2 cellular contexts compared by ENCODE assay signal in genomic region chr10:3584926-3585784, GRCh38.
TF ChIP-seq lines count a peak whose summit lies in the region.

No MANE protein-coding gene starts in this region.

TF ChIP-seq in HEK293, 187 proteins besides CTCF, POLR2A, EP300 and RAD21 (continued from another document):
- TF ChIP-seq, protein P1, sequence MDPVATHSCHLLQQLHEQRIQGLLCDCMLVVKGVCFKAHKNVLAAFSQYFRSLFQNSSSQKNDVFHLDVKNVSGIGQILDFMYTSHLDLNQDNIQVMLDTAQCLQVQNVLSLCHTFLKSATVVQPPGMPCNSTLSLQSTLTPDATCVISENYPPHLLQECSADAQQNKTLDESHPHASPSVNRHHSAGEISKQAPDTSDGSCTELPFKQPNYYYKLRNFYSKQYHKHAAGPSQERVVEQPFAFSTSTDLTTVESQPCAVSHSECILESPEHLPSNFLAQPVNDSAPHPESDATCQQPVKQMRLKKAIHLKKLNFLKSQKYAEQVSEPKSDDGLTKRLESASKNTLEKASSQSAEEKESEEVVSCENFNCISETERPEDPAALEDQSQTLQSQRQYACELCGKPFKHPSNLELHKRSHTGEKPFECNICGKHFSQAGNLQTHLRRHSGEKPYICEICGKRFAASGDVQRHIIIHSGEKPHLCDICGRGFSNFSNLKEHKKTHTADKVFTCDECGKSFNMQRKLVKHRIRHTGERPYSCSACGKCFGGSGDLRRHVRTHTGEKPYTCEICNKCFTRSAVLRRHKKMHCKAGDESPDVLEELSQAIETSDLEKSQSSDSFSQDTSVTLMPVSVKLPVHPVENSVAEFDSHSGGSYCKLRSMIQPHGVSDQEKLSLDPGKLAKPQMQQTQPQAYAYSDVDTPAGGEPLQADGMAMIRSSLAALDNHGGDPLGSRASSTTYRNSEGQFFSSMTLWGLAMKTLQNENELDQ (tag by site-specific recombination; IDR thresholded peaks at IDR 0.05; ENCODE audit: low read depth): no peak
- no peak for TF ChIP-seq IKZF3 (tag by site-specific recombination; IDR thresholded peaks at IDR 0.05)

TF ChIP-seq in H1, 55 proteins besides CTCF, POLR2A, EP300 and RAD21 (continued from another document):
- TF ChIP-seq CHD7 (IDR thresholded peaks at IDR 0.05; ENCODE audit: insufficient replicate concordance, low read length) (no peak), HDAC6 (IDR thresholded peaks at IDR 0.05; ENCODE audit: low read depth, low read length) (no peak), YY1 (IDR thresholded peaks at IDR 0.05; ENCODE audit: low read depth, low read length) (no peak), RXRA (IDR thresholded peaks at IDR 0.05; ENCODE audit: insufficient read depth, low read depth, low read length) (no peak), TAF7 (optimal IDR thresholded peaks at IDR 0.05; ENCODE audit: borderline replicate concordance, low read depth, low read length) (no peak), KDM5A (IDR thresholded peaks at IDR 0.05; ENCODE audit: low read length) (no peak), EZH2 (IDR thresholded peaks at IDR 0.05; ENCODE audit: low read depth, low read length, severe bottlenecking) (no peak), NANOG (IDR thresholded peaks at IDR 0.05; ENCODE audit: insufficient read depth, low read depth, low read length, poor library complexity, severe bottlenecking) (no peak), GABPA (IDR thresholded peaks at IDR 0.05; ENCODE audit: borderline replicate concordance, insufficient read depth, low read length) (no peak)
- TF ChIP-seq, protein P2, sequence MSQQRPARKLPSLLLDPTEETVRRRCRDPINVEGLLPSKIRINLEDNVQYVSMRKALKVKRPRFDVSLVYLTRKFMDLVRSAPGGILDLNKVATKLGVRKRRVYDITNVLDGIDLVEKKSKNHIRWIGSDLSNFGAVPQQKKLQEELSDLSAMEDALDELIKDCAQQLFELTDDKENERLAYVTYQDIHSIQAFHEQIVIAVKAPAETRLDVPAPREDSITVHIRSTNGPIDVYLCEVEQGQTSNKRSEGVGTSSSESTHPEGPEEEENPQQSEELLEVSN (IDR thresholded peaks at IDR 0.05): no peak
- TF ChIP-seq, protein P3, sequence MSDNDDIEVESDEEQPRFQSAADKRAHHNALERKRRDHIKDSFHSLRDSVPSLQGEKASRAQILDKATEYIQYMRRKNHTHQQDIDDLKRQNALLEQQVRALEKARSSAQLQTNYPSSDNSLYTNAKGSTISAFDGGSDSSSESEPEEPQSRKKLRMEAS (IDR thresholded peaks at IDR 0.05): no peak
